ENCODE assay signal across 24 cellular contexts in the genomic region with DNA sequence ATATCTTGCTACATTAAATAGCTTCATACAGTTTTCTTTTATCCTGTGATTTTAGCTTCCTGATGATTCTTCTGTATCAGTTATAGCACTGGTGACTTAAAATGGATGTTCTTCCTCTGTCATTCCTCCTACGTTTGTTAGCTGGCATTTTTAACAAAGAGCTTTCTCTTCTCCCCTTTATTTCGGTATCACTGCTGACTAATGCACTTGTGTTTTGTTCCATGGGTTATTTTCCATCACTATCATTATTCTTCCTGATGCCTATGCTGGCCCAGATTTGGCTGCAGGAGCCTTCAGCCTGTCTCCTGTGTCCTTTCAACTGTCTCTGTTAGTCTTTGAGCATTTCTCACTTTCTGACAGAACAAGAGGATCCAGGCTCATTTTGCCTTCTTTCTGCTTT.
"Had no signal": no experiment of that assay in that cellular context is flagged by ENCODE, and none has a peak within 500 bp of the region (broad histone marks: within the 10 kb centered on the region; RNA-seq: fewer than 3 reads in every experiment).

No MANE protein-coding gene starts in this region.

- H3K27ac Mint-ChIP-seq: activated CD8-positive, alpha-beta T cell treated with anti-CD3 and anti-CD28 coated beads for 36 hours; activated naive CD8-positive, alpha-beta T cell; brain had no signal

- H3K9ac ChIP-seq: KMS-11 had no signal

- ATAC-seq: activated CD4-positive, CD25-positive, alpha-beta regulatory T cell treated with anti-CD3 and anti-CD28 coated beads, Interleukin-2, amount 50 U/mL, for 24 hours; activated CD8-positive, alpha-beta T cell treated with anti-CD3 and anti-CD28 coated beads for 36 hours; SK-N-SH treated with all-trans-retinoic acid at 6 μM for 48 hours had no signal

- DNase-seq: activated CD4-positive, alpha-beta T cell treated with anti-CD3 and anti-CD28 coated beads for 4 hours; activated CD8-positive, alpha-beta memory T cell treated with anti-CD3 and anti-CD28 coated beads, Interleukin-2, amount 50 U/mL, for 4 hours; activated CD8-positive, alpha-beta T cell treated with anti-CD3 and anti-CD28 coated beads for 36 hours; activated effector memory CD4-positive, alpha-beta T cell treated with anti-CD3 and anti-CD28 coated beads, Interleukin-2, amount 50 U/mL, for 16 hours; activated naive CD4-positive, alpha-beta T cell treated with Interleukin-2 at 50 U/mL for 16 hours; amygdala; cerebellar nuclear complex; NCI-H1092; NCI-H1417; NCI-H2029 treated with DMSO at 0.1 percent for 48 hours; NCI-H524; Peyer's patch; Right ventricle myocardium superior; SJCRH30; SW 1271 had no signal

- H3K4me1 Mint-ChIP-seq: brain had no signal

- FAIRE-seq: astrocyte had no signal

- H3K9me3 ChIP-seq: Peyer's patch, SJCRH30 had no signal

- H3K4me3 ChIP-seq: cardiac muscle cell, Peyer's patch, SJCRH30 had no signal

- H3K4me2 ChIP-seq: KMS-11 had no signal

- H3K9me3 Mint-ChIP-seq: activated CD8-positive, alpha-beta T cell treated with anti-CD3 and anti-CD28 coated beads for 36 hours; activated T-helper 1 cell treated with anti-CD3 and anti-CD28 coated beads, Interleukin-12 subunit alpha, Interleukin-12 subunit beta, Interleukin-2, Interleukin-4 antibody, amounts not matched to agents 30 ng/mL and 10 ng/mL and 1 ng/mL, durations not matched to agents 14 hours and 24 hours and 36 hours; brain had no signal

- H3K4me3 Mint-ChIP-seq: activated CD8-positive, alpha-beta T cell treated with anti-CD3 and anti-CD28 coated beads for 36 hours; activated naive CD8-positive, alpha-beta T cell; activated T-helper 1 cell treated with anti-CD3 and anti-CD28 coated beads, Interleukin-12 subunit alpha, Interleukin-12 subunit beta, Interleukin-2, Interleukin-4 antibody, amounts not matched to agents 30 ng/mL and 10 ng/mL and 1 ng/mL, durations not matched to agents 14 hours and 24 hours and 36 hours; brain had no signal

- H3K27me3 Mint-ChIP-seq: activated CD8-positive, alpha-beta T cell treated with anti-CD3 and anti-CD28 coated beads for 36 hours; activated naive CD8-positive, alpha-beta T cell; brain had no signal

- H3K4me1 ChIP-seq: Peyer's patch, SJCRH30 had no signal

- H3K27me3 ChIP-seq: cardiac muscle cell, Peyer's patch, SJCRH30 had no signal

- H3K27ac ChIP-seq: cardiac muscle cell, KMS-11, Peyer's patch, RWPE1, SJCRH30 had no signal
